14 cellular contexts compared by ENCODE assay signal in the genomic region with DNA sequence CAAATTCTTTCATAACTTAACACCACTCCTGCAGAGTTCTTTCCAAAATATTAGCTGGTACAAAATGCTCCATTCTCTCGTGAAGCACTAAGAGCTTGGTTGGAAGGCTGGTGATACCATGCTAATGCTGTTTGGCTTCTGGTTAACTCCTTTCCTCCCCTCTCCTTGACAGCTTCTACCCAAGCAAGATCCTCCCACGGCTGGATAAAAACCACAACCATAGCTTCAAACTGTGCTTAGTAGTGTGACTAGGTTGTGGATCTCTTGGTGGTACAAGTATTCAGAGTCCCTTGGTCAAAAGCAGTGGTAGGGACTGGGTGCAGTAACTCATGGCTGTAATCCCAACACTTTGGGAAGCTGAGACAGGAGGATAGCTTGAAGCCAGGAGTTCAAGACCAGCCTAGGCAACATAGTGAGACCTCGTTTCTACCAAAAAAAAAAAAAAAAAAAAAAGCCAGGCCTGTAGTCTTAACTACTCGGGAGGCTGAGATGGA. TPM values are rescaled to one million over a fixed set of nuclear protein-coding genes. Genes with fewer than 3 reads are reported as not detected.
DNase-seq lines count a peak whose midpoint lies in the region; ATAC-seq and TF ChIP-seq lines count a peak whose summit lies in the region.
"Had no signal": no experiment of that assay in that cellular context is flagged by ENCODE, and none has a peak within 500 bp of the region (broad histone marks: within the 10 kb centered on the region; RNA-seq: fewer than 3 reads in every experiment).

No MANE protein-coding gene starts in this region.

- H3K4me1 Mint-ChIP-seq in activated T-cell treated with anti-CD3 and anti-CD28 coated beads, Interleukin-2, amount 50 U/mL, for 4 hours (ENCODE audit: low read depth) = peaks cover 28% of the 10 kb centered on the region
- peaks cover 58% of the 10 kb centered on the region for H3K4me1 Mint-ChIP-seq in central memory CD8-positive, alpha-beta T cell
- H3K4me1 Mint-ChIP-seq in stimulated activated effector memory CD8-positive, alpha-beta T cell treated with anti-CD3 and anti-CD28 coated beads, Interleukin-12 subunit alpha, Interleukin-12 subunit beta, amount 100 ng/mL, for 72 hours = peaks cover 37% of the 10 kb centered on the region

- intact Hi-C loops in posterior vena cava (cut with DNase I) = no loop called here

- no peak for ATAC-seq in activated T-cell treated with anti-CD3 and anti-CD28 coated beads, Interleukin-2, amount 50 U/mL, for 4 hours
- no peak for ATAC-seq in central memory CD8-positive, alpha-beta T cell (replicated peaks; ENCODE audit: extremely low read depth, poor library complexity, severe bottlenecking)
- no peak for ATAC-seq in stimulated activated effector memory CD8-positive, alpha-beta T cell treated with anti-CD3 and anti-CD28 coated beads, Interleukin-12 subunit alpha, Interleukin-12 subunit beta, amount 100 ng/mL, for 72 hours
- no peak for ATAC-seq in HG03025 (IDR thresholded peaks at IDR 0.05; ENCODE audit: low FRiP score, unreplicated experiment)

- peak overlapping the region; percentile 96 for H3K4me3 Mint-ChIP-seq in activated T-cell treated with anti-CD3 and anti-CD28 coated beads, Interleukin-2, amount 50 U/mL, for 4 hours
- no peak overlapping the region for H3K4me3 Mint-ChIP-seq in central memory CD8-positive, alpha-beta T cell
- peak overlapping the region; percentile 91 for H3K4me3 Mint-ChIP-seq in stimulated activated effector memory CD8-positive, alpha-beta T cell treated with anti-CD3 and anti-CD28 coated beads, Interleukin-12 subunit alpha, Interleukin-12 subunit beta, amount 100 ng/mL, for 72 hours

- no peak for DNase-seq in activated T-cell treated with anti-CD3 and anti-CD28 coated beads, Interleukin-2, amount 50 U/mL, for 4 hours
- DNase-seq in activated T-cell treated with anti-CD3 and anti-CD28 coated beads, Interleukin-2, amount 50 U/mL, for 1 hour = no peak
- DNase-seq in NB4 (ENCODE audit: low read depth) (peak; percentile 87), posterior vena cava (ENCODE audit: low spot score) (no peak), DMS53 treated with DMSO at 0.1 percent for 48 hours (lab: John Stamatoyannopoulos, UW; ENCODE audit: unreplicated experiment) (no peak)
- DNase-seq in central memory CD8-positive, alpha-beta T cell (ENCODE audit: low spot score in 2 of 2) = no peak
- DNase-seq in stimulated activated effector memory CD8-positive, alpha-beta T cell treated with anti-CD3 and anti-CD28 coated beads, Interleukin-12 subunit alpha, Interleukin-12 subunit beta, amount 100 ng/mL, for 72 hours (ENCODE audit: low spot score in 2 of 2) = no peak
- DNase-seq: ACHN; activated CD4-positive, alpha-beta T cell treated with anti-CD3 and anti-CD28 coated beads for 4 hours; effector CD4-positive, alpha-beta T cell; NCI-H69; stimulated activated CD4-positive, alpha-beta T cell treated with anti-CD3 and anti-CD28 coated beads, Interleukin-4, amount 100 ng/mL, for 1 hour had no signal

- no peak for TF ChIP-seq CTCF in NB4 (IDR thresholded peaks at IDR 0.05; ENCODE audit: low read depth, low read length)

- H3K4me3 ChIP-seq in NB4 (ENCODE audit: low read depth, low read length) = no peak overlapping the region
- H3K4me3 ChIP-seq: cardiac muscle cell had no signal

- no peak for TF ChIP-seq POLR2A in NB4 (IDR thresholded peaks at IDR 0.05; ENCODE audit: extremely low read depth, insufficient read length)

- H3K9me3 Mint-ChIP-seq in activated T-cell treated with anti-CD3 and anti-CD28 coated beads, Interleukin-2, amount 50 U/mL, for 4 hours = no peaks in the 10 kb centered on the region
- no peaks in the 10 kb centered on the region for H3K9me3 Mint-ChIP-seq in central memory CD8-positive, alpha-beta T cell
- H3K9me3 Mint-ChIP-seq in stimulated activated effector memory CD8-positive, alpha-beta T cell treated with anti-CD3 and anti-CD28 coated beads, Interleukin-12 subunit alpha, Interleukin-12 subunit beta, amount 100 ng/mL, for 72 hours = no peaks in the 10 kb centered on the region

- no peaks in the 10 kb centered on the region for H3K36me3 Mint-ChIP-seq in activated T-cell treated with anti-CD3 and anti-CD28 coated beads, Interleukin-2, amount 50 U/mL, for 4 hours (ENCODE audit: insufficient read depth)
- peaks cover 19% of the 10 kb centered on the region for H3K36me3 Mint-ChIP-seq in central memory CD8-positive, alpha-beta T cell (ENCODE audit: insufficient read depth)
- H3K36me3 Mint-ChIP-seq in stimulated activated effector memory CD8-positive, alpha-beta T cell treated with anti-CD3 and anti-CD28 coated beads, Interleukin-12 subunit alpha, Interleukin-12 subunit beta, amount 100 ng/mL, for 72 hours = peaks cover 26% of the 10 kb centered on the region

- H3K27ac Mint-ChIP-seq in central memory CD8-positive, alpha-beta T cell (ENCODE audit: low read depth) = peak overlapping the region; percentile 66
- H3K27ac Mint-ChIP-seq in stimulated activated effector memory CD8-positive, alpha-beta T cell treated with anti-CD3 and anti-CD28 coated beads, Interleukin-12 subunit alpha, Interleukin-12 subunit beta, amount 100 ng/mL, for 72 hours = no peak overlapping the region

- no peaks in the 10 kb centered on the region for H3K27me3 Mint-ChIP-seq in activated T-cell treated with anti-CD3 and anti-CD28 coated beads, Interleukin-2, amount 50 U/mL, for 4 hours (ENCODE audit: low read depth)
- H3K27me3 Mint-ChIP-seq in central memory CD8-positive, alpha-beta T cell = no peaks in the 10 kb centered on the region

RNA-seq across cellular contexts. Expression of a gene that starts 2.3 kb away (rescaled TPM):
- total RNA-seq in activated T-cell treated with anti-CD3 and anti-CD28 coated beads, Interleukin-2, amount 50 U/mL, for 4 hours = 10 to 100 TPM; 17.4 to 19.5 (median 18.6) TPM
- total RNA-seq in posterior vena cava = 10 to 100 TPM; 10.4 to 12.0 TPM

RNA-seq across cellular contexts. Expression of a gene that starts 38.8 kb away (rescaled TPM):
- 1 to 10 TPM; 1.3 to 1.9 (median 1.3) TPM for total RNA-seq in activated T-cell treated with anti-CD3 and anti-CD28 coated beads, Interleukin-2, amount 50 U/mL, for 4 hours
- 10 to 100 TPM; 13.0 to 22.0 TPM for total RNA-seq in posterior vena cava

RNA-seq across cellular contexts. Expression of a gene that starts 47.7 kb away (rescaled TPM):
- 10 to 100 TPM; 16.0 to 20.3 (median 17.4) TPM for total RNA-seq in activated T-cell treated with anti-CD3 and anti-CD28 coated beads, Interleukin-2, amount 50 U/mL, for 4 hours
- total RNA-seq in posterior vena cava = 10 to 100 TPM; 15.6 to 17.4 TPM

RNA-seq across cellular contexts. Expression of a gene that starts 47.8 kb away (rescaled TPM):
- 1 to 10 TPM; 4.8 to 8.9 (median 6.1) TPM for total RNA-seq in activated T-cell treated with anti-CD3 and anti-CD28 coated beads, Interleukin-2, amount 50 U/mL, for 4 hours
- 10 to 100 TPM in 1 of 2 donors, 1 to 10 TPM in 1; 9.2 to 13.0 TPM for total RNA-seq in posterior vena cava

RNA-seq across cellular contexts. Expression of a gene that starts 52.5 kb away (rescaled TPM):
- total RNA-seq in activated T-cell treated with anti-CD3 and anti-CD28 coated beads, Interleukin-2, amount 50 U/mL, for 4 hours = 1 to 10 TPM; 2.8 to 6.1 (median 4.0) TPM
- total RNA-seq in posterior vena cava = 10 to 100 TPM; 25.8 to 40.1 TPM

Comparison
In these comparisons a context has a peak if more than half of its experiments do, and no peak if none do; other contexts are left out.
1. RNA of a gene that starts 38.8 kb away (total RNA-seq): 13.0 to 22.0 TPM in posterior vena cava; 1.3 to 1.9 TPM in activated T-cell treated with anti-CD3 and anti-CD28 coated beads, Interleukin-2, amount 50 U/mL, for 4 hours; every median in the first group is over 4 times any median in the second.